In genomic region chr3:101252307-101252706, GRCh38 we compare ENCODE assay signal across 27 cellular contexts.
"Had no signal": no experiment of that assay in that cellular context is flagged by ENCODE, and none has a peak within 500 bp of the region (broad histone marks: within the 10 kb centered on the region; RNA-seq: fewer than 3 reads in every experiment).

No MANE protein-coding gene starts in this region.

- H3K4me3 ChIP-seq: K562, SK-N-MC had no signal

- H3K4me1 Mint-ChIP-seq: activated CD4-positive, alpha-beta T cell treated with anti-CD3 and anti-CD28 coated beads, Interleukin-2, amount 10 ng/mL, durations not matched to agents 7 days and 5 days; T-cell had no signal

- H3K9me3 Mint-ChIP-seq: activated CD4-positive, alpha-beta memory T cell treated with anti-CD3 and anti-CD28 coated beads for 36 hours; activated CD4-positive, alpha-beta T cell treated with anti-CD3 and anti-CD28 coated beads, Interleukin-2, amount 10 ng/mL, durations not matched to agents 7 days and 5 days; activated T-cell treated with anti-CD3 and anti-CD28 coated beads, Interleukin-2, amount 50 U/mL, for 4 hours; brain; T-cell had no signal

- FAIRE-seq: astrocyte, K562 had no signal

- ATAC-seq: activated naive CD4-positive, alpha-beta T cell treated with anti-CD3 and anti-CD28 coated beads, Interleukin-2, amount 50 U/mL, for 72 hours; activated naive CD8-positive, alpha-beta T cell treated with anti-CD3 and anti-CD28 coated beads, Interleukin-2, amount 50 U/mL, for 24 hours; activated T-cell treated with anti-CD3 and anti-CD28 coated beads, Interleukin-2, amount 50 U/mL, for 4 hours; K562; Panc1; Right ventricle myocardium inferior; T-cell had no signal

- H3K4me3 Mint-ChIP-seq: activated CD4-positive, alpha-beta memory T cell treated with anti-CD3 and anti-CD28 coated beads for 36 hours; activated CD4-positive, alpha-beta T cell treated with anti-CD3 and anti-CD28 coated beads, Interleukin-2, amount 10 ng/mL, durations not matched to agents 7 days and 5 days; activated naive CD8-positive, alpha-beta T cell treated with anti-CD3 and anti-CD28 coated beads, Interleukin-2, amount 50 U/mL, for 24 hours; activated T-cell treated with anti-CD3 and anti-CD28 coated beads, Interleukin-2, amount 50 U/mL, for 4 hours; brain; T-cell had no signal

- H3K27ac Mint-ChIP-seq: activated CD4-positive, alpha-beta memory T cell treated with anti-CD3 and anti-CD28 coated beads for 36 hours; activated CD4-positive, alpha-beta T cell treated with anti-CD3 and anti-CD28 coated beads, Interleukin-2, amount 10 ng/mL, durations not matched to agents 7 days and 5 days; activated naive CD4-positive, alpha-beta T cell treated with anti-CD3 and anti-CD28 coated beads, Interleukin-2, amount 50 U/mL, for 72 hours; activated naive CD8-positive, alpha-beta T cell treated with anti-CD3 and anti-CD28 coated beads, Interleukin-2, amount 50 U/mL, for 24 hours; T-cell had no signal

- H3K27me3 Mint-ChIP-seq: activated CD4-positive, alpha-beta memory T cell treated with anti-CD3 and anti-CD28 coated beads for 36 hours; activated CD4-positive, alpha-beta T cell treated with anti-CD3 and anti-CD28 coated beads, Interleukin-2, amount 10 ng/mL, durations not matched to agents 7 days and 5 days; activated naive CD8-positive, alpha-beta T cell treated with anti-CD3 and anti-CD28 coated beads, Interleukin-2, amount 50 U/mL, for 24 hours; brain; T-cell had no signal

- H3K27ac ChIP-seq: SK-N-MC, VCaP had no signal

- H3K36me3 Mint-ChIP-seq: brain had no signal

- DNase-seq: activated CD4-positive, alpha-beta memory T cell treated with anti-CD3 and anti-CD28 coated beads for 36 hours; activated CD4-positive, alpha-beta T cell treated with anti-CD3 and anti-CD28 coated beads, Interleukin-2, amount 10 ng/mL, durations not matched to agents 7 days and 5 days; activated CD4-positive, CD25-positive, alpha-beta regulatory T cell; activated CD8-positive, alpha-beta memory T cell treated with anti-CD3 and anti-CD28 coated beads for 24 hours; activated effector memory CD4-positive, alpha-beta T cell treated with anti-CD3 and anti-CD28 coated beads, Interleukin-2, amount 50 U/mL, for 16 hours; activated naive CD4-positive, alpha-beta T cell treated with Interleukin-2 at 50 U/mL for 16 hours; activated naive CD8-positive, alpha-beta T cell treated with anti-CD3 and anti-CD28 coated beads, Interleukin-2, amount 50 U/mL, for 24 hours; activated T-cell treated with anti-CD3 and anti-CD28 coated beads, Interleukin-2, amount 50 U/mL, for 4 hours; amniotic stem cell; Karpas-422; NCI-H1092; NCI-H2029; NCI-H2107; NCI-H2171 treated with DMSO at 0.1 percent for 48 hours; NCI-H226; NCI-H526; NCI-H82; RPMI8226; T-cell had no signal
